ENCODE assay signal across 8 cellular contexts in genomic region chr14:22980672-22981089, GRCh38. TPM values are rescaled to one million over a fixed set of nuclear protein-coding genes. Genes with fewer than 3 reads are reported as not detected.
DNase-seq lines count a peak whose midpoint lies in the region; FAIRE-seq and TF ChIP-seq lines count a peak whose summit lies in the region.

No MANE protein-coding gene starts in this region.

- no peak for TF ChIP-seq POLR2A in sigmoid colon (IDR thresholded peaks at IDR 0.05)
- no peak for TF ChIP-seq POLR2A in GM12892 (IDR thresholded peaks at IDR 0.05; ENCODE audit: low read depth, low read length)

- no peak for TF ChIP-seq CTCF in right atrium auricular region (IDR thresholded peaks at IDR 0.05)
- TF ChIP-seq CTCF in sigmoid colon (IDR thresholded peaks at IDR 0.05): no peak
- no peak for TF ChIP-seq CTCF in GM13976 (IDR thresholded peaks at IDR 0.05; ENCODE audit: borderline replicate concordance, control extremely low read depth, extremely low read depth, insufficient read depth, missing control alignments)

- peaks cover 0 to 68% of the 10 kb centered on the region in 2 donors for H3K4me1 ChIP-seq in right atrium auricular region
- peaks cover 0 to 64% (median 45%) of the 10 kb centered on the region in 4 donors for H3K4me1 ChIP-seq in sigmoid colon

- peak overlapping the region; percentile 75 to 80 for H3K27ac ChIP-seq in right atrium auricular region
- H3K27ac ChIP-seq in sigmoid colon: peak overlapping the region; percentile 24 to 88 (median 80)

- in situ Hi-C loops in GM13976 (cut with MboI; ENCODE audit: low sequenced_read_pairs, unreplicated experiment): no loop called here

- H3K27me3 ChIP-seq in right atrium auricular region (no peaks in the 10 kb centered on the region), sigmoid colon (peaks cover 0 to 6% (median 0%) of the 10 kb centered on the region in 3 donors)

- peak; percentile 51 for DNase-seq in stimulated activated CD4-positive, alpha-beta T cell treated with anti-CD3 and anti-CD28 coated beads, Interleukin-12 subunit alpha, Interleukin-12 subunit beta, amount 100 ng/mL, for 4 hours
- DNase-seq in stimulated activated CD4-positive, alpha-beta T cell treated with anti-CD3 and anti-CD28 coated beads, Interleukin-1b, Interleukin-23, amount 100 ng/mL, for 48 hours: no peak
- peak; percentile 41 for DNase-seq in activated naive CD4-positive, alpha-beta T cell treated with Interleukin-2 at 50 U/mL for 16 hours
- DNase-seq in right atrium auricular region (ENCODE audit: low spot score) (no peak), sigmoid colon (no peak), SKM-1 treated with dmso at 0.1 percent for 144 hours (lab: John Stamatoyannopoulos, UW; ENCODE audit: unreplicated experiment) (no peak), GM13976 (ENCODE audit: low spot score) (no peak), GM12892 (ENCODE audit: insufficient read length) (no peak)

- WGBS in sigmoid colon, 2 donors: 1 to 2% methylated on average over 41 of the region's 41 CpGs

- H3K9me3 ChIP-seq in right atrium auricular region (no peaks in the 10 kb centered on the region), sigmoid colon (no peaks in the 10 kb centered on the region)

- no peak for FAIRE-seq in GM12892 (lab: Jason Lieb, UNC)

- no peak for TF ChIP-seq EP300 in sigmoid colon (IDR thresholded peaks at IDR 0.05)

- H3K4me3 ChIP-seq in right atrium auricular region (peak overlapping the region; percentile 62 to 82), sigmoid colon (peak overlapping the region in 3 of 4 donors; percentile 72 to 80 (median 77))

- intact Hi-C loops in sigmoid colon (cut with DNase I): loop anchor here (5.0 to 10.0 kb wide), 2 partner anchors 108 to 416 kb away; partner anchors contain the start of gene LRP10

- H3K36me3 ChIP-seq in right atrium auricular region: no peaks in the 10 kb centered on the region
- H3K36me3 ChIP-seq in sigmoid colon: no peaks in the 10 kb centered on the region

RNA-seq across cellular contexts. Expression of gene AJUBA, which starts 1.7 kb away (rescaled TPM):
- 10 to 100 TPM in 1 of 2 donors, 1 to 10 TPM in 1; 5.8 to 24.6 TPM for total RNA-seq in right atrium auricular region
- 1 to 10 TPM; 5.0 to 5.5 (median 5.1) TPM for total RNA-seq in sigmoid colon
- 1 to 10 TPM in 2 of 3 donors, under 1 TPM in 1; 0.23 to 7.8 (median 6.0) TPM for polyA plus RNA-seq in sigmoid colon
- 2.3 TPM for polyA plus RNA-seq in GM12892 (2012; ENCODE audit: missing spikeins)

RNA-seq across cellular contexts. Expression of gene HAUS4, which starts 23.8 kb away (rescaled TPM):
- 10 to 100 TPM; 25.8 to 28.7 TPM for total RNA-seq in right atrium auricular region
- 10 to 100 TPM; 28.1 to 82.6 (median 59.8) TPM for total RNA-seq in sigmoid colon
- 10 to 100 TPM; 37.8 to 46.7 (median 44.9) TPM for polyA plus RNA-seq in sigmoid colon
- 63.8 TPM for polyA plus RNA-seq in GM12892 (2012; ENCODE audit: missing spikeins)

RNA-seq across cellular contexts. Expression of gene C14orf93, which starts 29.3 kb away (rescaled TPM):
- total RNA-seq in right atrium auricular region (1 to 10 TPM; 5.0 to 6.8 TPM), sigmoid colon (10 to 100 TPM in 3 of 4 donors, 1 to 10 TPM in 1; 8.9 to 19.9 (median 12.9) TPM)
- polyA plus RNA-seq in sigmoid colon: 10 to 100 TPM in 2 of 3 donors, 1 to 10 TPM in 1; 7.4 to 11.9 (median 10.2) TPM
- polyA plus RNA-seq in GM12892 (2012; ENCODE audit: missing spikeins): 4.6 TPM

RNA-seq across cellular contexts. Expression of gene PRMT5, which starts 51.5 kb away (rescaled TPM):
- total RNA-seq in right atrium auricular region (10 to 100 TPM; 23.3 to 55.1 TPM), sigmoid colon (10 to 100 TPM; 33.3 to 61.7 (median 44.7) TPM)
- polyA plus RNA-seq in sigmoid colon: 10 to 100 TPM; 33.3 to 66.7 (median 55.4) TPM
- 80.7 TPM for polyA plus RNA-seq in GM12892 (2012; ENCODE audit: missing spikeins)

RNA-seq across cellular contexts. Expression of gene PSMB5, which starts 54.0 kb away (rescaled TPM):
- total RNA-seq in right atrium auricular region (100 to 1,000 TPM; 105 to 122 TPM), sigmoid colon (100 to 1,000 TPM; 113 to 179 (median 135) TPM)
- polyA plus RNA-seq in sigmoid colon: 100 to 1,000 TPM; 132 to 145 (median 141) TPM
- 84.0 TPM for polyA plus RNA-seq in GM12892 (2012; ENCODE audit: missing spikeins)

Comparison
In these comparisons a context has a peak if more than half of its experiments do, and no peak if none do; other contexts are left out.
1. DNase-seq: peak in stimulated activated CD4-positive, alpha-beta T cell treated with anti-CD3 and anti-CD28 coated beads, Interleukin-12 subunit alpha, Interleukin-12 subunit beta, amount 100 ng/mL, for 4 hours (single experiment) and activated naive CD4-positive, alpha-beta T cell treated with Interleukin-2 at 50 U/mL for 16 hours (single experiment); none in stimulated activated CD4-positive, alpha-beta T cell treated with anti-CD3 and anti-CD28 coated beads, Interleukin-1b, Interleukin-23, amount 100 ng/mL, for 48 hours (single experiment), right atrium auricular region (single experiment), sigmoid colon (single experiment), SKM-1 treated with dmso at 0.1 percent for 144 hours (single experiment), GM13976 (single experiment) and GM12892 (single experiment).